ENCODE assay signal across 1 cellular context in the genomic region with DNA sequence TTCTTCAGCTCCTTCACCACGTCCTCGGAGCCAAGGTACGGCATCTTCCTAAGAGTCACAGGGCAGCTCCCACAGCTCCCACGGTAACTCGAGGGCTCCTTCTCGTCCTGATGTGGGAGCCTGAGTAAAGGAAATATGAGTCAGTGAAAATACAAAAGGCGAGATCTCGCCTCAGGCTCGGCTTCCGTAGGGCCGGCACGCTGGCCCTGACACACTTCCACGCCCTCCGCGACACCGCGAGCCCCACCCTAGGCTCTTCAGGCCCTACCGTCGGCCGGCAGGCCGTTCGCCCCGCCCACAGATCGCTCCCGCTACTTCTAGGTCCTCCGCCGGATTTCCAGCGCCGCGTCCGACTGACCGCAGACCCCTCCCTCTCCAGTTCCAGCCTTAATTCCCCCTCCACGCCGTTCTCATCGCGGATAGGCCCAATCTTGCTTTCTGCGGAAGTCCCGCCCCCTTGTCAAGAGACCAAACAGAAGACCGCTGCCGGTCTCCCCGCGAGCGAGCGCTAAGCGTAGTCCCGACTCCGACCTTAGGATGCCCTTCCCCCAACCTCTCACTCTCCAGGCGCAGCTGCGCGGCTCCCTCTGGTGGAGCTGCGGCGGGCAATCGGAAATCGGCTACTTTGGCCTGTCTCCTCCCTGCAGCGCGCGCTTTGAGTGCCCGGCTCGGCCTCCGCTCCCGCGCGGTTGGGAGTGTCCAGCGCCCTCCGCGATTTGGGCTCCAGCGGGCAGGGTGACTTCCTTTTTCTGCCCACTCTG.
TF ChIP-seq lines count a peak whose summit lies in the region.

TSS of gene AP4B1 (minus strand) at position 126 of the 761 bp plus-strand sequence. CDS start at position 44, 82 bp downstream.
TSS of gene DCLRE1B (plus strand) at position 653 of the 761 bp plus-strand sequence. CDS start 261 bp downstream, outside the sequence.

TF ChIP-seq in GM23338, 12 proteins besides CTCF, POLR2A, EP300 and RAD21:
- no peak for TF ChIP-seq STAT1 (IDR thresholded peaks at IDR 0.05; ENCODE audit: unreplicated experiment)
- peak; percentile 61 for TF ChIP-seq POLR2AphosphoS5 (IDR thresholded peaks at IDR 0.05; ENCODE audit: low read depth)
- TF ChIP-seq, protein P1, sequence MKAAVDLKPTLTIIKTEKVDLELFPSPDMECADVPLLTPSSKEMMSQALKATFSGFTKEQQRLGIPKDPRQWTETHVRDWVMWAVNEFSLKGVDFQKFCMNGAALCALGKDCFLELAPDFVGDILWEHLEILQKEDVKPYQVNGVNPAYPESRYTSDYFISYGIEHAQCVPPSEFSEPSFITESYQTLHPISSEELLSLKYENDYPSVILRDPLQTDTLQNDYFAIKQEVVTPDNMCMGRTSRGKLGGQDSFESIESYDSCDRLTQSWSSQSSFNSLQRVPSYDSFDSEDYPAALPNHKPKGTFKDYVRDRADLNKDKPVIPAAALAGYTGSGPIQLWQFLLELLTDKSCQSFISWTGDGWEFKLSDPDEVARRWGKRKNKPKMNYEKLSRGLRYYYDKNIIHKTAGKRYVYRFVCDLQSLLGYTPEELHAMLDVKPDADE (IDR thresholded peaks at IDR 0.05) = peak; percentile 70; the same call in 1 of the 2 replicates
- 0 out of 2 replicates have a peak, but pooled peaks have one; percentile 24 for TF ChIP-seq NANOG (IDR thresholded peaks at IDR 0.05; ENCODE audit: borderline replicate concordance)
- peak; percentile 74 for TF ChIP-seq CREB1 (CRISPR knock-in tag; IDR thresholded peaks at IDR 0.05; ENCODE audit: low read depth)
- no peak for TF ChIP-seq ZNF114 (CRISPR knock-in tag; IDR thresholded peaks at IDR 0.05)
